Comparison of ENCODE assay signal across 29 cellular contexts in the genomic region with DNA sequence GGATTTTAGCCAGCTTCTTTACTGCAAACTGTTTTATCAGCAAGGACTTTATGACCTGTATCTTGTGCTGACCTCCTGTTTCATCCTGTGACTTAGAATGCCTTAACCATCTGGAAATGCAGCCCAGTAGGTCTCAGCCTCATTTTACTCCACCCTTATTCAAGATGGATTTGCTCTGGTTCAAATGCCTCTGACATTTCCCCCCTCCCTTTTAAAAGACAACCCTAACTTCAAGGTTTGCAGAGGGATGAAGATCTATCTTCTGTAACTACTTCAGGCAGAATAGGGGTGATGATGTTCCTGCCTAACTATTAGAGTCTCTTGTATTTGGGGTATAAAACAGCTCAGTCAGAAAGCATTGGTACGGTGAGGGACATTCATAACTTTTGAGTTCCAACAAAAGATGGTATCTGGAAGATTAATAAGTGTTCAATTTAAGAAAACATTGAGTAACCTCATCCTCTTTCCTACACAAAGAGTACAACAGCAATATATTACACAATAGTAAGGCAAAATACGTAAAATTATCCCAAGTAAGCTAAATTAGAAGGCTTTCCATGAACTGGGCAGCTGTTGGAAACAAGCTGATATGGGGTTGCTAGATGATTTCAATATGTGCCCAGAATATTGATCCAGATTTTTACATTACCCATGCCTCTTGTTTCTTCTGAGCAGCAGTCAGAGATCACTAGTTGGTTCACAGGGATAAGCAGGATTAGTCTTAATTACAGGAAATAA.
"Had no signal": no experiment of that assay in that cellular context is flagged by ENCODE, and none has a peak within 500 bp of the region (broad histone marks: within the 10 kb centered on the region; RNA-seq: fewer than 3 reads in every experiment).

No MANE protein-coding gene starts in this region.

- H3K4me1 ChIP-seq: body of pancreas, esophagus muscularis mucosa, foreskin keratinocyte, gastrocnemius medialis had no signal

- H3K27me3 ChIP-seq: adrenal gland, body of pancreas, esophagus muscularis mucosa, foreskin keratinocyte, gastrocnemius medialis, heart left ventricle had no signal

- H3K36me3 ChIP-seq: adrenal gland, esophagus muscularis mucosa, gastrocnemius medialis, heart left ventricle had no signal

- H3K4me3 ChIP-seq: adrenal gland, body of pancreas, esophagus muscularis mucosa, gastrocnemius medialis, heart left ventricle had no signal

- H3K27ac ChIP-seq: adrenal gland, body of pancreas, esophagus muscularis mucosa, foreskin keratinocyte, gastrocnemius medialis, heart left ventricle had no signal

- DNase-seq: activated CD4-positive, alpha-beta memory T cell treated with anti-CD3 and anti-CD28 coated beads for 36 hours; activated CD4-positive, alpha-beta T cell treated with anti-CD3 and anti-CD28 coated beads for 36 hours; activated CD4-positive, alpha-beta T cell treated with anti-CD3 and anti-CD28 coated beads, Interleukin-2, amount 10 ng/mL, durations not matched to agents 24 days and 14 days; activated CD4-positive, CD25-positive, alpha-beta regulatory T cell; activated CD4-positive, CD25-positive, alpha-beta regulatory T cell treated with anti-CD3 and anti-CD28 coated beads, Interleukin-2, amount 50 U/mL, for 72 hours; activated CD8-positive, alpha-beta memory T cell treated with anti-CD3 and anti-CD28 coated beads, Interleukin-2, amount 10 ng/mL, durations not matched to agents 7 days and 5 days; activated CD8-positive, alpha-beta memory T cell treated with anti-CD3 and anti-CD28 coated beads, Interleukin-2, amount 50 U/mL, for 4 hours; activated CD8-positive, alpha-beta T cell treated with anti-CD3 and anti-CD28 coated beads, Interleukin-2, amount 10 ng/mL, durations not matched to agents 7 days and 5 days; activated effector memory CD4-positive, alpha-beta T cell treated with anti-CD3 and anti-CD28 coated beads, Interleukin-2, amount 50 U/mL, for 16 hours; activated naive CD4-positive, alpha-beta T cell treated with anti-CD3 and anti-CD28 coated beads for 36 hours; activated naive CD8-positive, alpha-beta T cell treated with anti-CD3 and anti-CD28 coated beads for 36 hours; activated naive CD8-positive, alpha-beta T cell treated with anti-CD3 and anti-CD28 coated beads, Interleukin-2, amount 50 U/mL, for 24 hours; activated T-cell treated with anti-CD3 and anti-CD28 coated beads, Interleukin-2, amount 50 U/mL, for 1 hour; activated T-cell treated with anti-CD3 and anti-CD28 coated beads, Interleukin-2, amount 50 U/mL, for 48 hours; adrenal gland; amygdala; aorta; body of pancreas; caudate nucleus; cortex of kidney; dermis blood vessel endothelial cell; effector CD4-positive, alpha-beta T cell; effector memory CD8-positive, alpha-beta T cell; erythroblast; foreskin keratinocyte; gastrocnemius medialis; glutamatergic neuron; heart left ventricle had no signal

- ATAC-seq: activated CD4-positive, alpha-beta T cell treated with anti-CD3 and anti-CD28 coated beads for 36 hours; activated CD8-positive, alpha-beta memory T cell treated with anti-CD3 and anti-CD28 coated beads, Interleukin-2, amount 10 ng/mL, durations not matched to agents 7 days and 5 days; activated CD8-positive, alpha-beta T cell treated with anti-CD3 and anti-CD28 coated beads, Interleukin-2, amount 10 ng/mL, durations not matched to agents 7 days and 5 days; activated naive CD8-positive, alpha-beta T cell treated with anti-CD3 and anti-CD28 coated beads, Interleukin-2, amount 50 U/mL, for 24 hours; body of pancreas; effector memory CD8-positive, alpha-beta T cell; foreskin keratinocyte; gastrocnemius medialis; heart left ventricle had no signal

- H3K9me3 ChIP-seq: gastrocnemius medialis had no signal
